ENCODE assay signal across 16 cellular contexts in genomic region chr2:29607025-29607424, GRCh38.
"Had no signal": no experiment of that assay in that cellular context is flagged by ENCODE, and none has a peak within 500 bp of the region (broad histone marks: within the 10 kb centered on the region; RNA-seq: fewer than 3 reads in every experiment).

No MANE protein-coding gene starts in this region.

- DNase-seq: activated gamma-delta T cell; amniotic stem cell; effector memory CD8-positive, alpha-beta T cell; foreskin melanocyte; kidney; midbrain; occipital lobe; posterior cingulate gyrus; stimulated activated CD8-positive, alpha-beta memory T cell treated with anti-CD3 and anti-CD28 coated beads, Interleukin-4, amount 100 ng/mL, for 48 hours; stomach; testis; upper lobe of right lung had no signal

- H3K4me3 ChIP-seq: lung, stomach, testis, upper lobe of right lung had no signal

- H3K27ac ChIP-seq: stomach, testis, upper lobe of right lung had no signal

- H3K9me3 Mint-ChIP-seq: activated T-cell treated with anti-CD3 and anti-CD28 coated beads, Interleukin-2, amount 50 U/mL, for 72 hours; effector memory CD8-positive, alpha-beta T cell had no signal

- H3K36me3 ChIP-seq: stomach, upper lobe of right lung had no signal

- H3K4me3 Mint-ChIP-seq: activated naive CD8-positive, alpha-beta T cell; activated T-cell treated with anti-CD3 and anti-CD28 coated beads, Interleukin-2, amount 50 U/mL, for 72 hours; effector memory CD8-positive, alpha-beta T cell had no signal

- H3K27me3 Mint-ChIP-seq: activated naive CD8-positive, alpha-beta T cell had no signal

- H3K36me3 Mint-ChIP-seq: activated naive CD8-positive, alpha-beta T cell had no signal

- H3K9me3 ChIP-seq: stomach, testis, upper lobe of right lung had no signal

- H3K4me1 ChIP-seq: stomach, testis, upper lobe of right lung had no signal

- H3K27me3 ChIP-seq: stomach, testis, upper lobe of right lung had no signal

- H3K27ac Mint-ChIP-seq: activated naive CD8-positive, alpha-beta T cell; activated T-cell treated with anti-CD3 and anti-CD28 coated beads, Interleukin-2, amount 50 U/mL, for 72 hours; effector memory CD8-positive, alpha-beta T cell had no signal

- ATAC-seq: effector memory CD8-positive, alpha-beta T cell; left lobe of liver; upper lobe of right lung had no signal
